In genomic region chr5:163436515-163436914, GRCh38 we compare ENCODE assay signal across 8 cellular contexts. TPM values are rescaled to one million over a fixed set of nuclear protein-coding genes. Genes with fewer than 3 reads are reported as not detected.
A peak's percentile ranks its signal among the peaks of the same experiment; 100 is the strongest.
DNase-seq lines count a peak whose midpoint lies in the region; ATAC-seq, FAIRE-seq and TF ChIP-seq lines count a peak whose summit lies in the region.

No MANE protein-coding gene starts in this region.

- no CpG with 5 or more reads among the region's 4 CpGs for WGBS in IMR-90 (ENCODE audit: extremely low coverage in 2 of 2, insufficient read length in 1 of 2), 2 experiments

- H3K4me1 ChIP-seq in A673 (ENCODE audit: insufficient read depth, low read length, poor library complexity, severe bottlenecking) = peaks cover 22% of the 10 kb centered on the region
- H3K4me1 ChIP-seq in IMR-90 (ENCODE audit: control insufficient read depth, insufficient read depth, low read length) = no peaks in the 10 kb centered on the region
- peaks cover 9% of the 10 kb centered on the region for H3K4me1 ChIP-seq in astrocyte (ENCODE audit: insufficient read depth, low read length)

- peaks cover 3% of the 10 kb centered on the region for H3K27me3 Mint-ChIP-seq in astrocyte (ENCODE audit: low read depth, unreplicated experiment)
- no peaks in the 10 kb centered on the region for H3K27me3 Mint-ChIP-seq in mesothelial cell of epicardium (ENCODE audit: low read depth)

- no peak overlapping the region for H3K56ac ChIP-seq in IMR-90 (ENCODE audit: extremely low read depth, insufficient read depth, low read length)

- H3K4me1 Mint-ChIP-seq in astrocyte (ENCODE audit: low read depth, unreplicated experiment) (peaks cover 30% of the 10 kb centered on the region), mesothelial cell of epicardium (peaks cover 44% of the 10 kb centered on the region)

- no peak for TF ChIP-seq RAD21 in IMR-90 (IDR thresholded peaks at IDR 0.05; ENCODE audit: low read length)

- H3K27ac Mint-ChIP-seq in astrocyte (ENCODE audit: unreplicated experiment) = peak overlapping the region; percentile 93
- peak overlapping the region; percentile 96 for H3K27ac Mint-ChIP-seq in mesothelial cell of epicardium

- no peak overlapping the region for H2AFZ ChIP-seq in IMR-90 (replicated peaks; ENCODE audit: low read length, poor library complexity)
- no peak overlapping the region for H2AFZ ChIP-seq in astrocyte (ENCODE audit: low read depth, low read length)

- no peak overlapping the region for H2AK5ac ChIP-seq in IMR-90 (ENCODE audit: low read depth, low read length)

- intact Hi-C loops in A673 (cut with micrococcal nuclease; ENCODE audit: unreplicated experiment) (no loop called here), IMR-90 (cut with micrococcal nuclease) (no loop called here)

- no peak overlapping the region for H2BK15ac ChIP-seq in IMR-90 (ENCODE audit: low read depth, low read length)

- H3K27me3 ChIP-seq in A673 (replicated peaks; ENCODE audit: insufficient read depth, low read depth, low read length, poor library complexity) = no peaks in the 10 kb centered on the region
- no peaks in the 10 kb centered on the region for H3K27me3 ChIP-seq in IMR-90 (ENCODE audit: control insufficient read depth, insufficient read depth, low read length)
- no peaks in the 10 kb centered on the region for H3K27me3 ChIP-seq in astrocyte (ENCODE audit: insufficient read depth, low read length)

- dilution Hi-C loops in IMR-90 (cut with HindIII; ENCODE audit: low sequenced_read_pairs, unreplicated experiment) = no loop called here

- H3K79me1 ChIP-seq in IMR-90 (ENCODE audit: low read depth in 1 of 2, low read length in 2 of 2) = peaks cover 10 to 24% of the 10 kb centered on the region in 2 experiments; a peak in 3 of 4 replicates

- H3K4ac ChIP-seq in IMR-90 (ENCODE audit: low read depth, low read length) = no peak overlapping the region

- H2BK20ac ChIP-seq in IMR-90 (ENCODE audit: low read depth, low read length) = no peak overlapping the region

- no peak overlapping the region for H4K5ac ChIP-seq in IMR-90 (ENCODE audit: low read depth, low read length)

- H3K79me2 ChIP-seq in astrocyte (ENCODE audit: insufficient read depth, low read length) = peaks cover 41% of the 10 kb centered on the region

- no peak overlapping the region for H4K91ac ChIP-seq in IMR-90 (ENCODE audit: insufficient read depth, low read depth, low read length)

- no peaks in the 10 kb centered on the region for H3K9me3 Mint-ChIP-seq in astrocyte (ENCODE audit: unreplicated experiment)
- H3K9me3 Mint-ChIP-seq in mesothelial cell of epicardium = no peaks in the 10 kb centered on the region

- in situ Hi-C loops in IMR-90 (cut with MboI; ENCODE audit: low sequenced_read_pairs) = no loop called here

- H2BK5ac ChIP-seq in IMR-90 (ENCODE audit: low read depth, low read length, poor library complexity, severe bottlenecking) = no peak overlapping the region

- BruUV-seq in A673 (replicated peaks; lab: Mats Ljungman, UMichigan) (TSS peak; percentile 83), IMR-90 (replicated peaks; lab: Mats Ljungman, UMichigan) (no TSS peak)

- peaks cover 17% of the 10 kb centered on the region; the same call in 1 of the 2 replicates for H4K20me1 ChIP-seq in IMR-90 (ENCODE audit: insufficient read depth, low read length)
- peaks cover 39% of the 10 kb centered on the region for H4K20me1 ChIP-seq in astrocyte (ENCODE audit: insufficient read depth, low read length)

- H3K4me3 Mint-ChIP-seq in astrocyte (ENCODE audit: unreplicated experiment) = peak overlapping the region; percentile 97
- peak overlapping the region; percentile 87 for H3K4me3 Mint-ChIP-seq in mesothelial cell of epicardium

- H4K8ac ChIP-seq in IMR-90 (ENCODE audit: low read depth in 2 of 2, low read length in 2 of 2) = peak overlapping the region; percentile 62 to 89; a peak in 2 of 4 replicates

- H3K4me3 ChIP-seq in A673 (ENCODE audit: low read depth, low read length, poor library complexity, severe bottlenecking) (peak overlapping the region; percentile 91), IMR-90 (ENCODE audit: insufficient read depth, low read depth, low read length) (no peak overlapping the region), astrocyte (ENCODE audit: insufficient read depth, low read depth, low read length) (no peak overlapping the region)

- ATAC-seq in IMR-90 (ENCODE audit: low read depth) (no peak), HG02623 (IDR thresholded peaks at IDR 0.05; ENCODE audit: unreplicated experiment) (no peak), GM19324 (IDR thresholded peaks at IDR 0.05; ENCODE audit: low FRiP score, unreplicated experiment) (no peak)

- no peak for TF ChIP-seq POLR2A in IMR-90 (IDR thresholded peaks at IDR 0.05; ENCODE audit: low read depth, low read length)

- DNase-seq in A673 (ENCODE audit: low spot score) (no peak), IMR-90 (no peak), astrocyte (ENCODE audit: low read depth) (no peak), mesothelial cell of epicardium (ENCODE audit: low spot score in 2 of 2, unreplicated experiment in 2 of 2) (no peak), amygdala (lab: John Stamatoyannopoulos, UW) (no peak), middle frontal gyrus (ENCODE audit: extremely low spot score, low spot score) (no peak)

- no peak overlapping the region for H3K18ac ChIP-seq in IMR-90 (ENCODE audit: low read depth, low read length)

- peaks cover 24% of the 10 kb centered on the region for H3K36me3 ChIP-seq in A673 (ENCODE audit: insufficient read depth, low read length, poor library complexity, severe bottlenecking)
- H3K36me3 ChIP-seq in IMR-90 (ENCODE audit: control insufficient read depth, insufficient read depth, low read length) = peaks cover 9% of the 10 kb centered on the region
- peaks cover 13% of the 10 kb centered on the region for H3K36me3 ChIP-seq in astrocyte (ENCODE audit: insufficient read depth, low read length)

- POLR2A ChIA-PET in A673 (lab: Charles Lee; ENCODE audit: low non-redundant PET) = no interaction called here
- POLR2A ChIA-PET in IMR-90 (lab: Charles Lee; ENCODE audit: unreplicated experiment) = no interaction called here

- H3K23ac ChIP-seq in IMR-90 (ENCODE audit: low read depth, low read length) = no peak overlapping the region

- no peaks in the 10 kb centered on the region for H3K9me1 ChIP-seq in IMR-90 (ENCODE audit: insufficient read depth, low read length)

- CTCF ChIA-PET in A673 (lab: Charles Lee) = no interaction called here
- CTCF ChIA-PET in IMR-90 (lab: Yijun Ruan, JAX) = no interaction called here

- H3K36me3 Mint-ChIP-seq in astrocyte (ENCODE audit: low read depth, unreplicated experiment) (peaks cover 6% of the 10 kb centered on the region), mesothelial cell of epicardium (peaks cover 7% of the 10 kb centered on the region)

- no peak overlapping the region for H2BK120ac ChIP-seq in IMR-90 (ENCODE audit: low read depth, low read length)

- H3K9me3 ChIP-seq in A673 (ENCODE audit: low read depth, low read length, poor library complexity, severe bottlenecking) = no peaks in the 10 kb centered on the region
- no peaks in the 10 kb centered on the region for H3K9me3 ChIP-seq in IMR-90 (ENCODE audit: control insufficient read depth, insufficient read depth, low read length)
- H3K9me3 ChIP-seq in astrocyte (ENCODE audit: insufficient read depth, low read depth, low read length) = no peaks in the 10 kb centered on the region

- TF ChIP-seq CTCF in A673 (conservative IDR thresholded peaks at IDR 0.05; ENCODE audit: low read depth, low read length) (no peak), IMR-90 (conservative IDR thresholded peaks at IDR 0.05; ENCODE audit: low read depth, low read length) (no peak), astrocyte (IDR thresholded peaks at IDR 0.05; ENCODE audit: insufficient read depth, low read depth, low read length) (no peak), mesothelial cell of epicardium (IDR thresholded peaks at IDR 0.05; ENCODE audit: unreplicated experiment) (no peak)

- peak overlapping the region; percentile 94 for H3K27ac ChIP-seq in A673 (ENCODE audit: low read depth, low read length, poor library complexity, severe bottlenecking)
- no peak overlapping the region for H3K27ac ChIP-seq in IMR-90 (ENCODE audit: insufficient read depth, low read length)
- H3K27ac ChIP-seq in astrocyte (ENCODE audit: low read depth, low read length) = peak overlapping the region; percentile 51

- H3K9ac ChIP-seq in IMR-90 (ENCODE audit: low read depth, low read length) (no peak overlapping the region), astrocyte (ENCODE audit: low read length) (peak overlapping the region; percentile 59)

- no peak overlapping the region for H3K14ac ChIP-seq in IMR-90 (replicated peaks; ENCODE audit: low read depth, low read length)

- H3K4me2 ChIP-seq in IMR-90 (ENCODE audit: low read depth, low read length) = no peak overlapping the region
- peak overlapping the region; percentile 86 for H3K4me2 ChIP-seq in astrocyte (ENCODE audit: low read length)

- FAIRE-seq in astrocyte (lab: Jason Lieb, UNC) = no peak

- no peak overlapping the region for H2AK9ac ChIP-seq in IMR-90 (replicated peaks; ENCODE audit: low read depth, low read length, poor library complexity)

TF ChIP-seq in IMR-90, 13 proteins besides CTCF, POLR2A, EP300 and RAD21 (continues in another document):
- no peak for TF ChIP-seq USF2 (IDR thresholded peaks at IDR 0.05; ENCODE audit: low read depth, low read length)

RNA-seq across cellular contexts. Expression of gene CCNG1, which starts 0.9 kb away (rescaled TPM):
- total RNA-seq in A673 (2021) = 130 and 151 TPM in 2 replicates
- 380 and 382 TPM in 2 replicates for total RNA-seq in IMR-90 (2012; rRNA removed)
- 56.2 and 72.0 TPM in 2 replicates for polyA plus RNA-seq in IMR-90 (2012; rRNA removed)
- 24.9 and 31.6 TPM in 2 replicates for polyA plus RNA-seq in IMR-90 (2012; cell fraction: cytosol; rRNA removed)
- 21.8 and 55.4 TPM in 2 replicates for polyA plus RNA-seq in IMR-90 (2012; cell fraction: nucleus; rRNA removed; ENCODE audit: low replicate concordance)
- total RNA-seq in astrocyte = 185 and 214 TPM in 2 replicates
- 229 to 243 TPM (median 230 TPM) in 3 replicates for total RNA-seq in mesothelial cell of epicardium

RNA-seq across cellular contexts. Expression of gene NUDCD2, which starts 23.4 kb away (rescaled TPM):
- total RNA-seq in A673 (2021) = 53.2 and 67.2 TPM in 2 replicates
- 3.0 and 4.2 TPM in 2 replicates for total RNA-seq in IMR-90 (2012; rRNA removed)
- polyA plus RNA-seq in IMR-90 (2012; rRNA removed) = 3.1 and 3.5 TPM in 2 replicates
- polyA plus RNA-seq in IMR-90 (2012; cell fraction: cytosol; rRNA removed) = 1.1 TPM in 2 replicates
- 0.58 and 4.5 TPM in 2 replicates for polyA plus RNA-seq in IMR-90 (2012; cell fraction: nucleus; rRNA removed; ENCODE audit: low replicate concordance)
- total RNA-seq in astrocyte = 15.7 and 15.9 TPM in 2 replicates
- total RNA-seq in mesothelial cell of epicardium = 32.1 to 37.2 TPM (median 34.4 TPM) in 3 replicates

RNA-seq across cellular contexts. Expression of gene HMMR, which starts 23.9 kb away (rescaled TPM):
- total RNA-seq in A673 (2021) (57.6 and 64.8 TPM in 2 replicates), IMR-90 (2012; rRNA removed) (24.6 and 30.3 TPM in 2 replicates), astrocyte (3.2 and 4.0 TPM in 2 replicates), mesothelial cell of epicardium (8.7 to 9.8 TPM (median 9.4 TPM) in 3 replicates)
- 10.6 and 13.0 TPM in 2 replicates for polyA plus RNA-seq in IMR-90 (2012; rRNA removed)
- 0.69 and 1.2 TPM in 2 replicates for polyA plus RNA-seq in IMR-90 (2012; cell fraction: cytosol; rRNA removed)
- polyA plus RNA-seq in IMR-90 (2012; cell fraction: nucleus; rRNA removed; ENCODE audit: low replicate concordance) = 0.32 and 2.6 TPM in 2 replicates
